Comparison of ENCODE assay signal across 13 cellular contexts in genomic region chr10:13774303-13774893, GRCh38.
"Had no signal": no experiment of that assay in that cellular context is flagged by ENCODE, and none has a peak within 500 bp of the region (broad histone marks: within the 10 kb centered on the region; RNA-seq: fewer than 3 reads in every experiment).

No MANE protein-coding gene starts in this region.

- H3K4me3 ChIP-seq: breast epithelium had no signal

- H3K4me1 Mint-ChIP-seq: activated CD8-positive, alpha-beta memory T cell treated with anti-CD3 and anti-CD28 coated beads, Interleukin-2, amount 10 ng/mL, durations not matched to agents 7 days and 5 days; activated naive CD8-positive, alpha-beta T cell treated with anti-CD3 and anti-CD28 coated beads for 36 hours had no signal

- DNase-seq: activated CD4-positive, alpha-beta T cell treated with anti-CD3 and anti-CD28 coated beads, Interleukin-2, amount 50 U/mL, for 1 hour; activated CD8-positive, alpha-beta memory T cell treated with anti-CD3 and anti-CD28 coated beads, Interleukin-2, amount 10 ng/mL, durations not matched to agents 7 days and 5 days; activated effector memory CD4-positive, alpha-beta T cell treated with anti-CD3 and anti-CD28 coated beads, Interleukin-2, amount 50 U/mL, for 16 hours; activated naive CD8-positive, alpha-beta T cell treated with anti-CD3 and anti-CD28 coated beads for 36 hours; activated T-cell treated with anti-CD3 and anti-CD28 coated beads, Interleukin-2, amount 50 U/mL, for 4 hours; effector CD8-positive, alpha-beta T cell; left colon; stimulated activated CD4-positive, alpha-beta T cell treated with anti-CD3 and anti-CD28 coated beads, Interleukin-2, amount 100 ng/mL, for 48 hours; stimulated activated naive CD4-positive, alpha-beta T cell treated with Interleukin-2 at 50 U/mL for 16 hours had no signal

- H3K27me3 ChIP-seq: breast epithelium had no signal

- H3K27ac Mint-ChIP-seq: activated CD8-positive, alpha-beta memory T cell treated with anti-CD3 and anti-CD28 coated beads, Interleukin-2, amount 10 ng/mL, durations not matched to agents 7 days and 5 days; activated naive CD8-positive, alpha-beta T cell treated with anti-CD3 and anti-CD28 coated beads for 36 hours; memory B cell; T-helper 2 cell treated with Interferon-gamma antibody and Interleukin-4, amounts not matched to agents 5 μg/mL and 100 μg/mL, for 36 hours had no signal

- H3K4me1 ChIP-seq: breast epithelium had no signal

- H3K36me3 ChIP-seq: breast epithelium had no signal

- H3K4me3 Mint-ChIP-seq: activated CD8-positive, alpha-beta memory T cell treated with anti-CD3 and anti-CD28 coated beads, Interleukin-2, amount 10 ng/mL, durations not matched to agents 7 days and 5 days; activated naive CD8-positive, alpha-beta T cell treated with anti-CD3 and anti-CD28 coated beads for 36 hours; activated T-cell treated with anti-CD3 and anti-CD28 coated beads, Interleukin-2, amount 50 U/mL, for 4 hours; memory B cell; nephron; T-helper 2 cell treated with Interferon-gamma antibody and Interleukin-4, amounts not matched to agents 5 μg/mL and 100 μg/mL, for 36 hours had no signal

- ATAC-seq: activated CD8-positive, alpha-beta memory T cell treated with anti-CD3 and anti-CD28 coated beads, Interleukin-2, amount 10 ng/mL, durations not matched to agents 7 days and 5 days; activated T-cell treated with anti-CD3 and anti-CD28 coated beads, Interleukin-2, amount 50 U/mL, for 4 hours; left colon had no signal

- H3K27ac ChIP-seq: breast epithelium had no signal

- H3K36me3 Mint-ChIP-seq: activated CD8-positive, alpha-beta memory T cell treated with anti-CD3 and anti-CD28 coated beads, Interleukin-2, amount 10 ng/mL, durations not matched to agents 7 days and 5 days; activated naive CD8-positive, alpha-beta T cell treated with anti-CD3 and anti-CD28 coated beads for 36 hours; memory B cell had no signal

- H3K9me3 Mint-ChIP-seq: activated naive CD8-positive, alpha-beta T cell treated with anti-CD3 and anti-CD28 coated beads for 36 hours; activated T-cell treated with anti-CD3 and anti-CD28 coated beads, Interleukin-2, amount 50 U/mL, for 4 hours; memory B cell; nephron; T-helper 2 cell treated with Interferon-gamma antibody and Interleukin-4, amounts not matched to agents 5 μg/mL and 100 μg/mL, for 36 hours had no signal

- H3K9me3 ChIP-seq: breast epithelium had no signal
